Comparison of ENCODE assay signal across 1 cellular context in the genomic region with DNA sequence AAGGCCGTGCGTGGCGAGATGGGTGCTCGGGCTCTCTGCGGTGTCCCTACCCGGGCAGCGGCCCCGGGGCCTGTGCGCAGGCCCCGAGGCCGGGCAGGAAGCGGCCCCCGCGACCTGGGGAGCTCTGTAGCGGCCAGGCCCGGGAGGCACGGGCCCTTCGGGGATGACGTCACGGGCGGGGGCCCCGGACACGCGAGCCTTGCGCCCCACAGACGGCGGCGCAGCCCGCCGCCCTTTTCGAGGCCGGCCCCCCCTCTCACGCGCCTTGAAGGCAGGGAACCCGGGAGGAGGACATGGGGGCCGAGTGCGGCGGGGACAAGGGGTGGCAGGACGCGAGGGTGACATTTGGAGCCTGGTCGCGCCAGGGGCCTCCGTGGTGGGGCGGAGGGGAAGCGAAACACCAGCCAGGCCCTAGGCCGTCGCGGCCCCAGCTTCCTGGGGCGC.
TF ChIP-seq lines count a peak whose summit lies in the region.

No MANE protein-coding gene starts in this region.

TF ChIP-seq in endothelial cell of umbilical vein, 7 proteins besides CTCF, POLR2A, EP300 and RAD21:
- TF ChIP-seq POLR2AphosphoS5 (IDR thresholded peaks at IDR 0.05; ENCODE audit: insufficient read depth, low read depth, low read length) (no peak), GATA2 (IDR thresholded peaks at IDR 0.05; ENCODE audit: insufficient read depth, insufficient read length, low read depth, low read length) (no peak), JUN (IDR thresholded peaks at IDR 0.05; ENCODE audit: borderline replicate concordance, insufficient read depth, insufficient read length, low read depth) (no peak), EZH2 (IDR thresholded peaks at IDR 0.05; ENCODE audit: borderline replicate concordance, low read depth, low read length, severe bottlenecking) (no peak)
